ENCODE assay signal across 8 cellular contexts in genomic region chr11:76733906-76734305, GRCh38. TPM values are rescaled to one million over a fixed set of nuclear protein-coding genes. Genes with fewer than 3 reads are reported as not detected.
DNase-seq lines count a peak whose midpoint lies in the region; ATAC-seq and TF ChIP-seq lines count a peak whose summit lies in the region.
"Not testable (repeated sequence)": the region's sequence is repeated elsewhere in the genome, so short reads cannot be mapped to it uniquely, and the experiment has no call there.

No MANE protein-coding gene starts in this region.

- not testable (repeated sequence) for H3K27me3 ChIP-seq in KMS-11 (ENCODE audit: insufficient read depth, low read depth); heart right ventricle

- not testable (repeated sequence) for H3K27ac ChIP-seq in KMS-11, heart right ventricle

- H3K4me3 ChIP-seq in KMS-11 (IDR thresholded peaks at IDR 0.05; ENCODE audit: insufficient read depth, low read depth, low read length); WI38 (ENCODE audit: low read depth, low read length); heart right ventricle: not testable (repeated sequence)

- H3K36me3 ChIP-seq in KMS-11 (ENCODE audit: insufficient read depth); heart right ventricle: not testable (repeated sequence)

- POLR2A ChIA-PET in MCF 10A (lab: Yijun Ruan, JAX), result interaction anchor here (0.9 to 2.2 kb wide), 7 partner anchors 9 to 186 kb away, joined by 3 to 16 read pairs (median 4); partner anchors contain the start of gene TSKU

- not testable (repeated sequence) for H3K79me2 ChIP-seq in KMS-11 (ENCODE audit: insufficient read depth, low read depth)

- BruUV-seq in MCF 10A (replicated peaks; lab: Mats Ljungman, UMichigan), result not testable (repeated sequence)

- not testable (repeated sequence) for H3K9me3 Mint-ChIP-seq in MCF 10A (ENCODE audit: unreplicated experiment); type B pancreatic cell

- not testable (repeated sequence) for H3K4me2 ChIP-seq in KMS-11

- TF ChIP-seq CTCF in KMS-11 (conservative IDR thresholded peaks at IDR 0.05; ENCODE audit: low read depth, low read length), result peak; percentile 64
- peak; percentile 38; the same call in 1 of the 2 replicates for TF ChIP-seq CTCF in WI38 (IDR thresholded peaks at IDR 0.05; ENCODE audit: low read depth, low read length)
- peak; percentile 67 for TF ChIP-seq CTCF in MCF 10A (IDR thresholded peaks at IDR 0.05; ENCODE audit: unreplicated experiment)
- peak; percentile 41 to 74 (median 62) for TF ChIP-seq CTCF in heart right ventricle (IDR thresholded peaks at IDR 0.05)
- peak in 1 of 3 donors; percentile 20 for TF ChIP-seq CTCF in omental fat pad (IDR thresholded peaks at IDR 0.05)
- peak; percentile 65 for TF ChIP-seq CTCF in type B pancreatic cell (conservative IDR thresholded peaks at IDR 0.05)

- CTCF ChIA-PET in MCF 10A (lab: Yijun Ruan, JAX), result interaction anchor here (0.6 to 7.5 kb wide), 30 partner anchors 9 to 591 kb away, joined by 3 to 161 read pairs (median 5); no protein-coding TSS in a partner anchor

- H3K4me1 ChIP-seq in KMS-11 (ENCODE audit: low read depth, poor library complexity, severe bottlenecking), result not testable (repeated sequence)
- peaks cover 0 to 31% (median 3%) of the 10 kb centered on the region in 9 donors for H3K4me1 ChIP-seq in heart right ventricle

- DNase-seq in EL, result peak; percentile 71
- peak; percentile 66 for DNase-seq in NCI-H748 (lab: John Stamatoyannopoulos, UW; ENCODE audit: unreplicated experiment)
- DNase-seq in MCF 10A (ENCODE audit: unreplicated experiment), result peak; percentile 93
- DNase-seq in heart right ventricle; omental fat pad (ENCODE audit: low spot score); type B pancreatic cell (ENCODE audit: extremely low spot score, unreplicated experiment): not testable (repeated sequence)

- H3K27ac Mint-ChIP-seq in MCF 10A (ENCODE audit: low read depth, unreplicated experiment); type B pancreatic cell: not testable (repeated sequence)

- ATAC-seq in heart right ventricle, result peak; percentile 35 to 88 (median 68)
- ATAC-seq in omental fat pad (ENCODE audit: low FRiP score), result peak; percentile 67

- H3K4me1 Mint-ChIP-seq in MCF 10A (ENCODE audit: insufficient read depth, unreplicated experiment), result not testable (repeated sequence)
- H3K4me1 Mint-ChIP-seq in type B pancreatic cell (ENCODE audit: unreplicated experiment), result peaks cover 15% of the 10 kb centered on the region

- not testable (repeated sequence) for H4K20me1 ChIP-seq in KMS-11 (ENCODE audit: insufficient read depth)

- H3K36me3 Mint-ChIP-seq in MCF 10A (ENCODE audit: insufficient read depth, unreplicated experiment); type B pancreatic cell: not testable (repeated sequence)

- not testable (repeated sequence) for H3K4me3 Mint-ChIP-seq in MCF 10A (ENCODE audit: unreplicated experiment); type B pancreatic cell

- H3K27me3 Mint-ChIP-seq in MCF 10A (ENCODE audit: insufficient read depth, unreplicated experiment) (peaks cover 13% of the 10 kb centered on the region), type B pancreatic cell (peaks cover 29% of the 10 kb centered on the region)

- H3K9me3 ChIP-seq in heart right ventricle, result not testable (repeated sequence)

- intact Hi-C loops in MCF 10A (cut with micrococcal nuclease) (loop anchor here (1.0 to 10.0 kb wide), 6 partner anchors 48 to 453 kb away; partner anchors contain the start of gene TSKU), heart right ventricle (cut with DNase I) (loop anchor here (1.0 to 10.0 kb wide), 9 partner anchors 63 to 351 kb away; no protein-coding TSS in a partner anchor)

- 35 to 47% methylated on average over 2 to 3 of the region's 3 CpGs for WGBS in heart right ventricle, 2 donors

- not testable (repeated sequence) for H2AFZ ChIP-seq in KMS-11 (ENCODE audit: low read depth)

- H3K9ac ChIP-seq in KMS-11, result not testable (repeated sequence)

RNA-seq across cellular contexts. Expression of gene TSKU, which starts 49.2 kb away (rescaled TPM):
- 18.4 and 20.1 TPM in 2 replicates for total RNA-seq in MCF 10A (2022)
- total RNA-seq in heart right ventricle, result 10 to 100 TPM in 4 of 10 donors, 1 to 10 TPM in 6; 3.0 to 21.9 (median 6.6) TPM
- 10 to 100 TPM in 1 of 2 donors, 1 to 10 TPM in 1; 6.6 to 13.7 TPM for polyA plus RNA-seq in heart right ventricle
- 100 to 1,000 TPM; 153 to 281 (median 161) TPM for total RNA-seq in omental fat pad
- total RNA-seq in type B pancreatic cell (ENCODE audit: low replicate concordance), result 32.8 and 36.7 TPM in 2 replicates
